10 cellular contexts compared by ENCODE assay signal in the genomic region with DNA sequence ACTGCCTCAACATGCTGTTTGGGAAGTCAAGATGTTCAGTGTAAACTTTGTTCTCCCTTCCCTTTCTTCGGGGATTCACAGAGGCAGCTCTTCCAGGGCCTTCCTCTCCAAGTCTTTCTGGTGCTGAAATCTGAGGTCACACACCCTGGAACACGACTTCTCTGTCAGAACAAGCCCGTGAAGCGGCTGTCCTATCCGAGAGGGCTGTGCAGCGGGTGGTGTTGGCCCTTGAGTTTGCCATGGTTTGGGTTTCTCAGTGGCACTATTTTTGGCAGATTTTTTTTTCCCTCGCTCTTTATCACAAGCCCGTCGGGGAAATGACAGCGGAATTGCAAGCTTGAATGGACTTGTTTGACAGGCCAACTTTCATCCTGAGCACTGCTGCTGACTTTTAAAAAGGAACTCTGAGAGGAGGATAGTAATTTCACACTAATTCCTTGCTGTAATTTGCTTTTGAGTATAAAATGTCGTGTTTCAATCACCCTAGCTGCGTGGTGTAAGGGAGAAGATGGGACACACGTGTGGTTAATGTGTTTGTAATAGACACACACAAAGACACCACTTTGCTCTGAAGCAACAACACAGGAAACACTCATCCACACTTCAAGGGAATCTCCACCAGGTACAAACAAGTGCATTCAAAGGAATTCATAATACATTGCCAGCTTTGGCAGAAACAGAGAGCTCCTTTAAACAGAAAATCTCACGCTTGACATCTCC.
DNase-seq lines count a peak whose midpoint lies in the region; ATAC-seq and TF ChIP-seq lines count a peak whose summit lies in the region.
"Had no signal": no experiment of that assay in that cellular context is flagged by ENCODE, and none has a peak within 500 bp of the region (broad histone marks: within the 10 kb centered on the region; RNA-seq: fewer than 3 reads in every experiment).

No MANE protein-coding gene starts in this region.

- WGBS in lower leg skin, 2 donors, result 31 to 45% methylated on average over 14 of the region's 14 CpGs

- H3K9me2 ChIP-seq in GM23338 (ENCODE audit: insufficient read depth), result no peaks in the 10 kb centered on the region

- H3K27me3 ChIP-seq in GM23338 (ENCODE audit: insufficient read depth) (no peaks in the 10 kb centered on the region), colonic mucosa (no peaks in the 10 kb centered on the region), upper lobe of right lung (no peaks in the 10 kb centered on the region), WERI-Rb-1 (ENCODE audit: insufficient read depth, low read depth, severe bottlenecking) (no peaks in the 10 kb centered on the region)
- H3K27me3 ChIP-seq: BE2C had no signal

- H4K20me1 ChIP-seq in GM23338 (replicated peaks; ENCODE audit: insufficient read depth), result 0 out of 2 replicates have a peak, but pooled peaks cover 3% of the 10 kb centered on the region

- H3K9ac ChIP-seq in colonic mucosa (ENCODE audit: low read depth in 2 of 2, low read length in 2 of 2), result peak overlapping the region in 1 of 2 donors; percentile 52

- H3K36me3 Mint-ChIP-seq in GM23338 (ENCODE audit: low read depth), result no peaks in the 10 kb centered on the region
- no peaks in the 10 kb centered on the region for H3K36me3 Mint-ChIP-seq in stimulated activated naive B cell treated with anti-CD40 and anti-IgM and Interleukin-4, amounts not matched to agents 10 μg/mL and 1 μg/mL and 100 μg/mL, for 72 hours

- H3K27me3 Mint-ChIP-seq in GM23338 (ENCODE audit: insufficient read depth, low read depth, poor library complexity), result peaks cover 12% of the 10 kb centered on the region
- H3K27me3 Mint-ChIP-seq in stimulated activated naive B cell treated with anti-CD40 and anti-IgM and Interleukin-4, amounts not matched to agents 10 μg/mL and 1 μg/mL and 100 μg/mL, for 72 hours, result no peaks in the 10 kb centered on the region

- DNase-seq in GM23338 (ENCODE audit: low spot score) (no peak), colonic mucosa (no peak), lower leg skin (ENCODE audit: low spot score in 2 of 2) (peak; percentile 64 to 87), upper lobe of right lung (no peak), inferior parietal cortex (ENCODE audit: extremely low spot score) (no peak), activated gamma-delta T cell (lab: John Stamatoyannopoulos, UW) (no peak), WERI-Rb-1 (no peak)
- no peak for DNase-seq in stimulated activated naive B cell treated with anti-CD40 and anti-IgM and Interleukin-4, amounts not matched to agents 10 μg/mL and 1 μg/mL and 100 μg/mL, for 72 hours
- DNase-seq: BE2C; stimulated activated CD4-positive, alpha-beta T cell treated with anti-CD3 and anti-CD28 coated beads, Interleukin-12 subunit alpha, Interleukin-12 subunit beta, amount 100 ng/mL, for 4 hours had no signal

- H3F3A ChIP-seq in GM23338 (replicated peaks; ENCODE audit: low read depth), result no peaks in the 10 kb centered on the region

- no peak overlapping the region for H3K27ac ChIP-seq in GM23338 (ENCODE audit: low read depth)
- H3K27ac ChIP-seq in colonic mucosa, result peak overlapping the region; percentile 55
- no peak overlapping the region for H3K27ac ChIP-seq in upper lobe of right lung
- no peak overlapping the region for H3K27ac ChIP-seq in WERI-Rb-1

- no peaks in the 10 kb centered on the region for H3K36me3 ChIP-seq in GM23338 (ENCODE audit: insufficient read depth)
- H3K36me3 ChIP-seq in colonic mucosa, result no peaks in the 10 kb centered on the region
- no peaks in the 10 kb centered on the region for H3K36me3 ChIP-seq in upper lobe of right lung
- H3K36me3 ChIP-seq in WERI-Rb-1, result no peaks in the 10 kb centered on the region
- H3K36me3 ChIP-seq: BE2C had no signal

- no peaks in the 10 kb centered on the region for H3K9me3 Mint-ChIP-seq in GM23338
- no peaks in the 10 kb centered on the region for H3K9me3 Mint-ChIP-seq in stimulated activated naive B cell treated with anti-CD40 and anti-IgM and Interleukin-4, amounts not matched to agents 10 μg/mL and 1 μg/mL and 100 μg/mL, for 72 hours

- intact Hi-C loops in colonic mucosa (cut with DNase I) (no loop called here), lower leg skin (cut with DNase I; ENCODE audit: low total_unique reads) (no loop called here), upper lobe of right lung (cut with DNase I) (no loop called here)

- H3K4me1 ChIP-seq in GM23338 (ENCODE audit: insufficient read depth) (no peaks in the 10 kb centered on the region), colonic mucosa (peaks cover 26% of the 10 kb centered on the region), upper lobe of right lung (peaks cover 39% of the 10 kb centered on the region)

- H3K4me1 Mint-ChIP-seq in GM23338, result peaks cover 51% of the 10 kb centered on the region
- H3K4me1 Mint-ChIP-seq in stimulated activated naive B cell treated with anti-CD40 and anti-IgM and Interleukin-4, amounts not matched to agents 10 μg/mL and 1 μg/mL and 100 μg/mL, for 72 hours, result peaks cover 13 to 24% of the 10 kb centered on the region in 2 donors

- no peak overlapping the region for H3K4me3 Mint-ChIP-seq in GM23338
- peak overlapping the region; percentile 11 to 28 for H3K4me3 Mint-ChIP-seq in stimulated activated naive B cell treated with anti-CD40 and anti-IgM and Interleukin-4, amounts not matched to agents 10 μg/mL and 1 μg/mL and 100 μg/mL, for 72 hours

- H3K9me3 ChIP-seq in colonic mucosa (no peaks in the 10 kb centered on the region), upper lobe of right lung (no peaks in the 10 kb centered on the region), WERI-Rb-1 (ENCODE audit: severe bottlenecking) (no peaks in the 10 kb centered on the region)
- H3K9me3 ChIP-seq: BE2C had no signal

- TF ChIP-seq CTCF in GM23338 (conservative IDR thresholded peaks at IDR 0.05; ENCODE audit: low read depth in 2 of 2) (no peak), colonic mucosa (IDR thresholded peaks at IDR 0.05) (no peak), lower leg skin (IDR thresholded peaks at IDR 0.05) (no peak), upper lobe of right lung (IDR thresholded peaks at IDR 0.05) (no peak), WERI-Rb-1 (IDR thresholded peaks at IDR 0.05; ENCODE audit: low read depth, low read length) (no peak)

- no peak for TF ChIP-seq POLR2A in lower leg skin (IDR thresholded peaks at IDR 0.05)

- ATAC-seq in GM23338 (no peak), upper lobe of right lung (no peak)
- peak; percentile 68 to 72 for ATAC-seq in stimulated activated naive B cell treated with anti-CD40 and anti-IgM and Interleukin-4, amounts not matched to agents 10 μg/mL and 1 μg/mL and 100 μg/mL, for 72 hours (replicated peaks)

- H3K27ac Mint-ChIP-seq in GM23338, result no peak overlapping the region
- peak overlapping the region; percentile 53 for H3K27ac Mint-ChIP-seq in stimulated activated naive B cell treated with anti-CD40 and anti-IgM and Interleukin-4, amounts not matched to agents 10 μg/mL and 1 μg/mL and 100 μg/mL, for 72 hours

- no peaks in the 10 kb centered on the region for H3K79me2 ChIP-seq in GM23338 (replicated peaks; ENCODE audit: insufficient read depth)

- H3K4me3 ChIP-seq in GM23338 (no peak overlapping the region), colonic mucosa (no peak overlapping the region), lower leg skin (ENCODE audit: low read depth, poor library complexity, severe bottlenecking) (no peak overlapping the region), upper lobe of right lung (no peak overlapping the region), WERI-Rb-1 (ENCODE audit: low read depth, low read length) (no peak overlapping the region)

- no peak overlapping the region for H3K4me2 ChIP-seq in GM23338

- H2AFZ ChIP-seq in GM23338, result peak overlapping the region; percentile 84; the same call in 1 of the 2 replicates

TF ChIP-seq in GM23338, 12 proteins besides CTCF, POLR2A, EP300 and RAD21 (continues in another document):
- TF ChIP-seq, protein P1, sequence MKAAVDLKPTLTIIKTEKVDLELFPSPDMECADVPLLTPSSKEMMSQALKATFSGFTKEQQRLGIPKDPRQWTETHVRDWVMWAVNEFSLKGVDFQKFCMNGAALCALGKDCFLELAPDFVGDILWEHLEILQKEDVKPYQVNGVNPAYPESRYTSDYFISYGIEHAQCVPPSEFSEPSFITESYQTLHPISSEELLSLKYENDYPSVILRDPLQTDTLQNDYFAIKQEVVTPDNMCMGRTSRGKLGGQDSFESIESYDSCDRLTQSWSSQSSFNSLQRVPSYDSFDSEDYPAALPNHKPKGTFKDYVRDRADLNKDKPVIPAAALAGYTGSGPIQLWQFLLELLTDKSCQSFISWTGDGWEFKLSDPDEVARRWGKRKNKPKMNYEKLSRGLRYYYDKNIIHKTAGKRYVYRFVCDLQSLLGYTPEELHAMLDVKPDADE (IDR thresholded peaks at IDR 0.05), result no peak
- TF ChIP-seq ZNF331 (CRISPR knock-in tag; IDR thresholded peaks at IDR 0.05; ENCODE audit: low read depth) (no peak), ZNF114 (CRISPR knock-in tag; IDR thresholded peaks at IDR 0.05) (no peak), CREB1 (CRISPR knock-in tag; IDR thresholded peaks at IDR 0.05; ENCODE audit: low read depth) (no peak), EZH2phosphoT487 (IDR thresholded peaks at IDR 0.05; ENCODE audit: unreplicated experiment) (no peak), NANOG (IDR thresholded peaks at IDR 0.05; ENCODE audit: borderline replicate concordance) (no peak), JUNB (IDR thresholded peaks at IDR 0.05; ENCODE audit: unreplicated experiment) (no peak)
- TF ChIP-seq, protein P2, sequence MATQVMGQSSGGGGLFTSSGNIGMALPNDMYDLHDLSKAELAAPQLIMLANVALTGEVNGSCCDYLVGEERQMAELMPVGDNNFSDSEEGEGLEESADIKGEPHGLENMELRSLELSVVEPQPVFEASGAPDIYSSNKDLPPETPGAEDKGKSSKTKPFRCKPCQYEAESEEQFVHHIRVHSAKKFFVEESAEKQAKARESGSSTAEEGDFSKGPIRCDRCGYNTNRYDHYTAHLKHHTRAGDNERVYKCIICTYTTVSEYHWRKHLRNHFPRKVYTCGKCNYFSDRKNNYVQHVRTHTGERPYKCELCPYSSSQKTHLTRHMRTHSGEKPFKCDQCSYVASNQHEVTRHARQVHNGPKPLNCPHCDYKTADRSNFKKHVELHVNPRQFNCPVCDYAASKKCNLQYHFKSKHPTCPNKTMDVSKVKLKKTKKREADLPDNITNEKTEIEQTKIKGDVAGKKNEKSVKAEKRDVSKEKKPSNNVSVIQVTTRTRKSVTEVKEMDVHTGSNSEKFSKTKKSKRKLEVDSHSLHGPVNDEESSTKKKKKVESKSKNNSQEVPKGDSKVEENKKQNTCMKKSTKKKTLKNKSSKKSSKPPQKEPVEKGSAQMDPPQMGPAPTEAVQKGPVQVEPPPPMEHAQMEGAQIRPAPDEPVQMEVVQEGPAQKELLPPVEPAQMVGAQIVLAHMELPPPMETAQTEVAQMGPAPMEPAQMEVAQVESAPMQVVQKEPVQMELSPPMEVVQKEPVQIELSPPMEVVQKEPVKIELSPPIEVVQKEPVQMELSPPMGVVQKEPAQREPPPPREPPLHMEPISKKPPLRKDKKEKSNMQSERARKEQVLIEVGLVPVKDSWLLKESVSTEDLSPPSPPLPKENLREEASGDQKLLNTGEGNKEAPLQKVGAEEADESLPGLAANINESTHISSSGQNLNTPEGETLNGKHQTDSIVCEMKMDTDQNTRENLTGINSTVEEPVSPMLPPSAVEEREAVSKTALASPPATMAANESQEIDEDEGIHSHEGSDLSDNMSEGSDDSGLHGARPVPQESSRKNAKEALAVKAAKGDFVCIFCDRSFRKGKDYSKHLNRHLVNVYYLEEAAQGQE (IDR thresholded peaks at IDR 0.05; ENCODE audit: unreplicated experiment), result no peak

Comparison
In these comparisons a context has a peak if more than half of its experiments do, and no peak if none do; other contexts are left out.
1. ATAC-seq: peak in stimulated activated naive B cell treated with anti-CD40 and anti-IgM and Interleukin-4, amounts not matched to agents 10 μg/mL and 1 μg/mL and 100 μg/mL, for 72 hours (2 of 2); none in GM23338 (single experiment) and upper lobe of right lung (single experiment).
2. DNase-seq: peak in lower leg skin (2 of 2); none in GM23338 (single experiment), colonic mucosa (single experiment), stimulated activated naive B cell treated with anti-CD40 and anti-IgM and Interleukin-4, amounts not matched to agents 10 μg/mL and 1 μg/mL and 100 μg/mL, for 72 hours (single experiment), upper lobe of right lung (single experiment), inferior parietal cortex (single experiment), activated gamma-delta T cell (single experiment) and WERI-Rb-1 (single experiment).